ENCODE assay signal across 12 cellular contexts in genomic region chr10:95388539-95388938, GRCh38.
DNase-seq lines count a peak whose midpoint lies in the region; ATAC-seq, FAIRE-seq and TF ChIP-seq lines count a peak whose summit lies in the region.
"Had no signal": no experiment of that assay in that cellular context is flagged by ENCODE, and none has a peak within 500 bp of the region (broad histone marks: within the 10 kb centered on the region; RNA-seq: fewer than 3 reads in every experiment).

No MANE protein-coding gene starts in this region.

- H3K4me1 ChIP-seq in A549 = peaks cover 12% of the 10 kb centered on the region
- peaks cover 3% of the 10 kb centered on the region for H3K4me1 ChIP-seq in mammary epithelial cell (ENCODE audit: insufficient read depth, low read length)
- H3K4me1 ChIP-seq in lower lobe of right lung = peaks cover 31% of the 10 kb centered on the region
- no peaks in the 10 kb centered on the region for H3K4me1 ChIP-seq in HAP-1
- no peaks in the 10 kb centered on the region for H3K4me1 ChIP-seq in Karpas-422 (ENCODE audit: low read length)

- TSS peak; percentile 57 for BruUV-seq in mammary epithelial cell (replicated peaks; lab: Mats Ljungman, UMichigan)

- H3K9me2 ChIP-seq in Karpas-422 (replicated peaks; ENCODE audit: insufficient read depth, low read length) = no peaks in the 10 kb centered on the region

- CTCF ChIA-PET in A549 (lab: Yijun Ruan, JAX) (interaction anchor here (0.6 to 4.2 kb wide), 7 partner anchors 9 to 655 kb away, joined by 3 to 48 read pairs (median 4); partner anchors contain the start of gene CCNJ), mammary epithelial cell (lab: Charles Lee; ENCODE audit: low non-redundant PET) (no interaction called here), HEK293T (lab: Yijun Ruan, JAX) (interaction anchor here (0.6 to 5.0 kb wide), 3 partner anchors 14 to 138 kb away, joined by 3 to 33 read pairs (median 3); no protein-coding TSS in a partner anchor)

- ATAC-seq in A549 = peak; percentile 45 to 69; a peak in 3 of 6 replicates
- ATAC-seq in lower lobe of right lung = peak; percentile 82 to 84
- ATAC-seq: activated CD8-positive, alpha-beta T cell treated with anti-CD3 and anti-CD28 coated beads for 36 hours; T-cell had no signal

- TF ChIP-seq EP300 in A549 (IDR thresholded peaks at IDR 0.05) = no peak

- no peak overlapping the region for H3K27ac ChIP-seq in A549
- no peak overlapping the region for H3K27ac ChIP-seq in mammary epithelial cell (ENCODE audit: insufficient read depth, low read depth, low read length)
- H3K27ac ChIP-seq in lower lobe of right lung = peak overlapping the region; percentile 58
- H3K27ac ChIP-seq in Karpas-422 (ENCODE audit: low read length) = no peak overlapping the region

- dilution Hi-C loops in mammary epithelial cell (cut with HindIII; ENCODE audit: low sequenced_read_pairs) = no loop called here

- no peak for FAIRE-seq in A549 (lab: Jason Lieb, UNC)
- FAIRE-seq: HTR-8/SVneo had no signal

- no peaks in the 10 kb centered on the region for H3K27me3 ChIP-seq in mammary epithelial cell (ENCODE audit: insufficient read depth, low read length)
- H3K27me3 ChIP-seq in lower lobe of right lung (ENCODE audit: low read depth) = no peaks in the 10 kb centered on the region
- H3K27me3 ChIP-seq in HAP-1 (ENCODE audit: low read depth) = no peaks in the 10 kb centered on the region
- no peaks in the 10 kb centered on the region for H3K27me3 ChIP-seq in Karpas-422 (ENCODE audit: low read length)

- no peak for TF ChIP-seq RAD21 in A549 (conservative IDR thresholded peaks at IDR 0.05 in 1 of 2, IDR thresholded peaks at IDR 0.05 in 1 of 2)

- TF ChIP-seq POLR2A in A549 (IDR thresholded peaks at IDR 0.05; ENCODE audit: low read length) = no peak

- H4K20me1 ChIP-seq in mammary epithelial cell (ENCODE audit: insufficient read depth, low read length) (no peaks in the 10 kb centered on the region), Karpas-422 (ENCODE audit: insufficient read depth, low read depth, low read length) (no peaks in the 10 kb centered on the region)

- H3K4me3 ChIP-seq in A549 (no peak overlapping the region), mammary epithelial cell (replicated peaks in 1 of 3; ENCODE audit: insufficient read depth in 1 of 3, low read depth in 2 of 3, low read length in 3 of 3) (no peak overlapping the region), lower lobe of right lung (no peak overlapping the region), HAP-1 (no peak overlapping the region), Karpas-422 (ENCODE audit: low read length) (no peak overlapping the region)

- H2AFZ ChIP-seq in mammary epithelial cell (ENCODE audit: low read depth, low read length) (no peak overlapping the region), Karpas-422 (ENCODE audit: low read length) (no peak overlapping the region)

- in situ Hi-C loops in mammary epithelial cell (cut with MboI; ENCODE audit: low sequenced_read_pairs in 2 of 2) = no loop called here
- in situ Hi-C loops in HAP-1 (cut with MboI; ENCODE audit: low sequenced_read_pairs) = no loop called here

- POLR2A ChIA-PET in A549 (lab: Yijun Ruan, JAX) (no interaction called here), HEK293T (lab: Yijun Ruan, JAX) (no interaction called here)

- TF ChIP-seq CTCF in A549 (IDR thresholded peaks at IDR 0.05) (no peak), mammary epithelial cell (conservative IDR thresholded peaks at IDR 0.05 in 1 of 2, IDR thresholded peaks at IDR 0.05 in 1 of 2; ENCODE audit: extremely low read depth in 1 of 2, insufficient read depth in 1 of 2, low read depth in 1 of 2, low read length in 2 of 2) (no peak), lower lobe of right lung (IDR thresholded peaks at IDR 0.05) (no peak)

- H3K4me2 ChIP-seq in A549 (peak overlapping the region; percentile 46), mammary epithelial cell (ENCODE audit: insufficient read depth, low read depth, low read length) (no peak overlapping the region), Karpas-422 (ENCODE audit: low read depth, low read length, poor library complexity, severe bottlenecking) (no peak overlapping the region)

- intact Hi-C loops in mammary epithelial cell (cut with micrococcal nuclease) = no loop called here
- intact Hi-C loops in lower lobe of right lung (cut with DNase I) = no loop called here

- DNase-seq in A549 (ENCODE audit: low read depth in 1 of 2, low spot score in 1 of 2) (peak in 1 of 2 experiments; percentile 42), NCI-H146 (lab: John Stamatoyannopoulos, UW) (peak; percentile 61), mammary epithelial cell (no peak), lower lobe of right lung (no peak), HEK293T (ENCODE audit: extremely low spot score) (no peak), HAP-1 (ENCODE audit: low spot score in 2 of 2) (no peak), Karpas-422 (no peak)
- DNase-seq in stimulated activated CD4-positive, alpha-beta T cell treated with anti-CD3 and anti-CD28 coated beads, Interleukin-15, amount 100 ng/mL, for 24 hours = no peak
- DNase-seq: activated CD8-positive, alpha-beta T cell treated with anti-CD3 and anti-CD28 coated beads for 36 hours; NCI-H226; T-cell had no signal

- H3K9me3 ChIP-seq in A549 = no peaks in the 10 kb centered on the region
- H3K9me3 ChIP-seq in mammary epithelial cell (replicated peaks; ENCODE audit: insufficient read depth, low read length) = no peaks in the 10 kb centered on the region
- H3K9me3 ChIP-seq in lower lobe of right lung = no peaks in the 10 kb centered on the region
- H3K9me3 ChIP-seq in HAP-1 = no peaks in the 10 kb centered on the region
- H3K9me3 ChIP-seq in Karpas-422 (ENCODE audit: low read length) = no peaks in the 10 kb centered on the region

- H3K79me2 ChIP-seq in mammary epithelial cell (ENCODE audit: insufficient read depth, low read length) (no peaks in the 10 kb centered on the region), Karpas-422 (ENCODE audit: low read length) (no peaks in the 10 kb centered on the region)

- H3K9ac ChIP-seq in mammary epithelial cell (ENCODE audit: insufficient read depth, low read length) (no peak overlapping the region), Karpas-422 (ENCODE audit: low read length) (no peak overlapping the region)

- H3K36me3 ChIP-seq in mammary epithelial cell (ENCODE audit: insufficient read depth, low read length) (no peaks in the 10 kb centered on the region), lower lobe of right lung (peaks cover 17% of the 10 kb centered on the region), HAP-1 (replicated peaks) (no peaks in the 10 kb centered on the region), Karpas-422 (ENCODE audit: insufficient read depth, low read length) (no peaks in the 10 kb centered on the region)

- WGBS in A549 (ENCODE audit: missing lambda C conversion rate) = 4% methylated on average over 1 of the region's 1 CpG
- WGBS in mammary epithelial cell (ENCODE audit: low coverage, missing lambda C conversion rate) = 0% methylated on average over 1 of the region's 1 CpG

TF ChIP-seq in A549, 52 proteins besides CTCF, POLR2A, EP300 and RAD21 (continues in another document):
- TF ChIP-seq FOXS1 (CRISPR knock-in tag; IDR thresholded peaks at IDR 0.05) (no peak), ZFP36 (IDR thresholded peaks at IDR 0.05; ENCODE audit: borderline replicate concordance, partially characterized antibody) (no peak), PBX3 (IDR thresholded peaks at IDR 0.05) (no peak), USF2 (IDR thresholded peaks at IDR 0.05) (no peak), HOXB5 (CRISPR knock-in tag; IDR thresholded peaks at IDR 0.05) (no peak), MAZ (IDR thresholded peaks at IDR 0.05; ENCODE audit: borderline replicate concordance, low read depth, low read length) (no peak), CEBPB (IDR thresholded peaks at IDR 0.05) (no peak)

TF ChIP-seq in HEK293T, 16 proteins besides CTCF, POLR2A, EP300 and RAD21:
- no peak for TF ChIP-seq ELF4 (IDR thresholded peaks at IDR 0.05)
- no peak for TF ChIP-seq FOXK2 (IDR thresholded peaks at IDR 0.05)
- no peak for TF ChIP-seq FOXM1 (IDR thresholded peaks at IDR 0.05; ENCODE audit: borderline replicate concordance)
- TF ChIP-seq SP1 (IDR thresholded peaks at IDR 0.05) = no peak
- TF ChIP-seq TARDBP (IDR thresholded peaks at IDR 0.05) = no peak
- TF ChIP-seq LEF1 (IDR thresholded peaks at IDR 0.05; ENCODE audit: borderline replicate concordance) = no peak
- no peak for TF ChIP-seq ARNT (IDR thresholded peaks at IDR 0.05)
- TF ChIP-seq NFRKB (IDR thresholded peaks at IDR 0.05) = no peak
- TF ChIP-seq ZNF384 (IDR thresholded peaks at IDR 0.05) = no peak
- TF ChIP-seq FOXA1 (IDR thresholded peaks at IDR 0.05) = no peak
- no peak for TF ChIP-seq PKNOX1 (IDR thresholded peaks at IDR 0.05)
- no peak for TF ChIP-seq L3MBTL2 (conservative IDR thresholded peaks at IDR 0.05)
- TF ChIP-seq SUZ12 (IDR thresholded peaks at IDR 0.05) = no peak
TF ChIP-seq in HEK293T: peak in this region for 0.
